Comparison of ENCODE assay signal across 1 cellular context in genomic region chr9:112034216-112034611, GRCh38.
TF ChIP-seq lines count a peak whose summit lies in the region.

No MANE protein-coding gene starts in this region.

TF ChIP-seq in GM12878, 131 proteins besides CTCF, POLR2A, EP300 and RAD21 (continued from another document):
- TF ChIP-seq USF1 (IDR thresholded peaks at IDR 0.05; ENCODE audit: borderline replicate concordance, extremely low read length, insufficient read depth, low read depth, low read length) (no peak), TBL1XR1 (IDR thresholded peaks at IDR 0.05; ENCODE audit: low read depth, low read length) (no peak), RFX5 (IDR thresholded peaks at IDR 0.05; ENCODE audit: low read depth, low read length) (no peak), ZBTB40 (IDR thresholded peaks at IDR 0.05; ENCODE audit: borderline replicate concordance) (no peak), BRCA1 (IDR thresholded peaks at IDR 0.05; ENCODE audit: low read depth, low read length) (no peak)
- TF ChIP-seq, protein P1, sequence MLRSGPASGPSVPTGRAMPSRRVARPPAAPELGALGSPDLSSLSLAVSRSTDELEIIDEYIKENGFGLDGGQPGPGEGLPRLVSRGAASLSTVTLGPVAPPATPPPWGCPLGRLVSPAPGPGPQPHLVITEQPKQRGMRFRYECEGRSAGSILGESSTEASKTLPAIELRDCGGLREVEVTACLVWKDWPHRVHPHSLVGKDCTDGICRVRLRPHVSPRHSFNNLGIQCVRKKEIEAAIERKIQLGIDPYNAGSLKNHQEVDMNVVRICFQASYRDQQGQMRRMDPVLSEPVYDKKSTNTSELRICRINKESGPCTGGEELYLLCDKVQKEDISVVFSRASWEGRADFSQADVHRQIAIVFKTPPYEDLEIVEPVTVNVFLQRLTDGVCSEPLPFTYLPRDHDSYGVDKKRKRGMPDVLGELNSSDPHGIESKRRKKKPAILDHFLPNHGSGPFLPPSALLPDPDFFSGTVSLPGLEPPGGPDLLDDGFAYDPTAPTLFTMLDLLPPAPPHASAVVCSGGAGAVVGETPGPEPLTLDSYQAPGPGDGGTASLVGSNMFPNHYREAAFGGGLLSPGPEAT (IDR thresholded peaks at IDR 0.05; ENCODE audit: low read depth) = no peak
- TF ChIP-seq, protein P2, sequence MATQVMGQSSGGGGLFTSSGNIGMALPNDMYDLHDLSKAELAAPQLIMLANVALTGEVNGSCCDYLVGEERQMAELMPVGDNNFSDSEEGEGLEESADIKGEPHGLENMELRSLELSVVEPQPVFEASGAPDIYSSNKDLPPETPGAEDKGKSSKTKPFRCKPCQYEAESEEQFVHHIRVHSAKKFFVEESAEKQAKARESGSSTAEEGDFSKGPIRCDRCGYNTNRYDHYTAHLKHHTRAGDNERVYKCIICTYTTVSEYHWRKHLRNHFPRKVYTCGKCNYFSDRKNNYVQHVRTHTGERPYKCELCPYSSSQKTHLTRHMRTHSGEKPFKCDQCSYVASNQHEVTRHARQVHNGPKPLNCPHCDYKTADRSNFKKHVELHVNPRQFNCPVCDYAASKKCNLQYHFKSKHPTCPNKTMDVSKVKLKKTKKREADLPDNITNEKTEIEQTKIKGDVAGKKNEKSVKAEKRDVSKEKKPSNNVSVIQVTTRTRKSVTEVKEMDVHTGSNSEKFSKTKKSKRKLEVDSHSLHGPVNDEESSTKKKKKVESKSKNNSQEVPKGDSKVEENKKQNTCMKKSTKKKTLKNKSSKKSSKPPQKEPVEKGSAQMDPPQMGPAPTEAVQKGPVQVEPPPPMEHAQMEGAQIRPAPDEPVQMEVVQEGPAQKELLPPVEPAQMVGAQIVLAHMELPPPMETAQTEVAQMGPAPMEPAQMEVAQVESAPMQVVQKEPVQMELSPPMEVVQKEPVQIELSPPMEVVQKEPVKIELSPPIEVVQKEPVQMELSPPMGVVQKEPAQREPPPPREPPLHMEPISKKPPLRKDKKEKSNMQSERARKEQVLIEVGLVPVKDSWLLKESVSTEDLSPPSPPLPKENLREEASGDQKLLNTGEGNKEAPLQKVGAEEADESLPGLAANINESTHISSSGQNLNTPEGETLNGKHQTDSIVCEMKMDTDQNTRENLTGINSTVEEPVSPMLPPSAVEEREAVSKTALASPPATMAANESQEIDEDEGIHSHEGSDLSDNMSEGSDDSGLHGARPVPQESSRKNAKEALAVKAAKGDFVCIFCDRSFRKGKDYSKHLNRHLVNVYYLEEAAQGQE (IDR thresholded peaks at IDR 0.05; ENCODE audit: low read depth, low read length) = no peak
